ENCODE assay signal across 1 cellular context in the genomic region with DNA sequence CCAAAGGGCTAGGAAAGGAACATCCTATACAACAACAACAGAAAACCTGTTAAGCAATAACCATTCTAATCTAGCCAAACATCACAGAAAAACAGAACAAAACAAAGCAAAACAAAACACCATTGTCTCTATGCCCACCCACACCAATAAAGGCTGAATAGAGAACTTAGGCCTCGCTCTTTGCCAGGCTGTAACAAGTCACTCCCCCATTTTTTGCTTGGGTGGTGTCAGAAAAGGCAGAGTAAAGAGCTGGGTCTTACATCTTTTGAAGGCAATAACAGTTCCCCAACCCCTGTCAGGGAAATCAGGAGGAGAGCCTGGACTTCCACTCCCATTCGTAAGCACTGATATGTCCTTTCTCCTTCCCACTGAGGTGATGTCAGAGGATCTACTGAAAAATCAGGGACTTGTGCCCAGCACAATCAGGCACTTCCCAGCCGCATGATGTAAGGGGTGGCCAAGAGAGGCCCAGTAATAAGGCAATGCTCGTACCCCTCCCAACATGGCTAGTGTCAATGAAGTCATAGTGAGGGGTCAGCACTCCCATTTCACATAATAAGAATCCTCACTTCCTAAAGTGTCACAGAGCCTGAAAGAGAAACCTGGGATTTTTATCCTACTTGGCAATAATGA.
TF ChIP-seq lines count a peak whose summit lies in the region.

No MANE protein-coding gene starts in this region.

TF ChIP-seq in IMR-90, 13 proteins besides CTCF, POLR2A, EP300 and RAD21:
- TF ChIP-seq, protein P1, sequence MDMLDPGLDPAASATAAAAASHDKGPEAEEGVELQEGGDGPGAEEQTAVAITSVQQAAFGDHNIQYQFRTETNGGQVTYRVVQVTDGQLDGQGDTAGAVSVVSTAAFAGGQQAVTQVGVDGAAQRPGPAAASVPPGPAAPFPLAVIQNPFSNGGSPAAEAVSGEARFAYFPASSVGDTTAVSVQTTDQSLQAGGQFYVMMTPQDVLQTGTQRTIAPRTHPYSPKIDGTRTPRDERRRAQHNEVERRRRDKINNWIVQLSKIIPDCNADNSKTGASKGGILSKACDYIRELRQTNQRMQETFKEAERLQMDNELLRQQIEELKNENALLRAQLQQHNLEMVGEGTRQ (IDR thresholded peaks at IDR 0.05; ENCODE audit: low read depth, low read length), result no peak
- TF ChIP-seq RCOR1 (IDR thresholded peaks at IDR 0.05; ENCODE audit: insufficient replicate concordance, low read length), result no peak
- TF ChIP-seq, protein P2, sequence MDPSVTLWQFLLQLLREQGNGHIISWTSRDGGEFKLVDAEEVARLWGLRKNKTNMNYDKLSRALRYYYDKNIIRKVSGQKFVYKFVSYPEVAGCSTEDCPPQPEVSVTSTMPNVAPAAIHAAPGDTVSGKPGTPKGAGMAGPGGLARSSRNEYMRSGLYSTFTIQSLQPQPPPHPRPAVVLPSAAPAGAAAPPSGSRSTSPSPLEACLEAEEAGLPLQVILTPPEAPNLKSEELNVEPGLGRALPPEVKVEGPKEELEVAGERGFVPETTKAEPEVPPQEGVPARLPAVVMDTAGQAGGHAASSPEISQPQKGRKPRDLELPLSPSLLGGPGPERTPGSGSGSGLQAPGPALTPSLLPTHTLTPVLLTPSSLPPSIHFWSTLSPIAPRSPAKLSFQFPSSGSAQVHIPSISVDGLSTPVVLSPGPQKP (IDR thresholded peaks at IDR 0.05; ENCODE audit: borderline replicate concordance, low read depth, low read length), result no peak
- no peak for TF ChIP-seq MXI1 (IDR thresholded peaks at IDR 0.05; ENCODE audit: borderline replicate concordance, low read depth, low read length)
- TF ChIP-seq RFX5 (IDR thresholded peaks at IDR 0.05; ENCODE audit: low read depth, low read length), result no peak
- TF ChIP-seq FOS (IDR thresholded peaks at IDR 0.05; ENCODE audit: low read depth, low read length), result no peak
- no peak for TF ChIP-seq SMC3 (IDR thresholded peaks at IDR 0.05; ENCODE audit: low read depth, low read length)
- TF ChIP-seq CHD1 (IDR thresholded peaks at IDR 0.05; ENCODE audit: low read depth, low read length), result no peak
- no peak for TF ChIP-seq MAFK (IDR thresholded peaks at IDR 0.05; ENCODE audit: low read depth, low read length)
- no peak for TF ChIP-seq NFE2L2 (IDR thresholded peaks at IDR 0.05; ENCODE audit: low read depth, low read length)
- TF ChIP-seq CEBPB (IDR thresholded peaks at IDR 0.05; ENCODE audit: low read depth, low read length), result no peak
- TF ChIP-seq MAZ (IDR thresholded peaks at IDR 0.05; ENCODE audit: borderline replicate concordance, low read depth, low read length), result no peak
